ENCODE assay signal across 8 cellular contexts in the genomic region with DNA sequence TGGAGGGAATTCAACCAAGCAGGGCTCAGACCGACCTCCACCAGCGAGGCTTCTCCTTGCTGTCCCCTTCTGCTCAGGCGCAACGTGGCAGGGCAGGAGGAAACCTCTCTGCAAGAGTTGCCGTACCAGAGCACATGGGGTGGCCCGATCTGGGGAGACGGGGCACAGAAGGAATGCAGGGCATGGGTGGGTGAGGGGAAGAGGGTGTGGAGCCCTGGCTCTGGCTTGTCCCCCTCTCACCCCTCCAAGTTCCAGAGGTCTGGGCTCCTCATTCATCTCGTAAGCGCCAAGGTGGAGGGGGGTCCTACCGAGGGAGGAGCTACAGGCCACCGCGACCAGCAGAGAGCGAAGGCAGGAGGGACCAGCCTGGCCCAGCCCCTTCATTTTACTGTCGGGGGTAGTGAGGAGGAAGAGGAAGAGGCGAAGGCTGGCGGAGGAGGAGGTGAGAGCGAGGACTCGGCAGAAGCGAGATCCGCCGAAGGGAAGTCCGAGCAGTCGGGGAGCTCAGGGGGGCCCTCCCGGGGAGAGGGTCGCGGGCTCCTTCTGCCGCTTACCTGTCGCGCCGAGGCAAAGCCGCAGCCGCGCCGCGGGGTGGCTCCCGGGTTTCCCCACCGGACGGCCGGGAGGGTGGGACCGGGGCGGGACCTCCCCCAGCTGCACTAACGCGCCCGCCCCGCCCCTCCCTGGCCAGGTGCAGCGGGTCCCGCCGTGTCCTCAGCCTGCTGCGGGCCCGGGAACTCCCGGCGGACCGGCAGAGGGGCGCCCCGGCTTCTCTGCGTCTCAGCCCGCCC. TPM values are rescaled to one million over a fixed set of nuclear protein-coding genes. Genes with fewer than 3 reads are reported as not detected.
DNase-seq lines count a peak whose midpoint lies in the region; ATAC-seq and TF ChIP-seq lines count a peak whose summit lies in the region.

A gene with protein sequence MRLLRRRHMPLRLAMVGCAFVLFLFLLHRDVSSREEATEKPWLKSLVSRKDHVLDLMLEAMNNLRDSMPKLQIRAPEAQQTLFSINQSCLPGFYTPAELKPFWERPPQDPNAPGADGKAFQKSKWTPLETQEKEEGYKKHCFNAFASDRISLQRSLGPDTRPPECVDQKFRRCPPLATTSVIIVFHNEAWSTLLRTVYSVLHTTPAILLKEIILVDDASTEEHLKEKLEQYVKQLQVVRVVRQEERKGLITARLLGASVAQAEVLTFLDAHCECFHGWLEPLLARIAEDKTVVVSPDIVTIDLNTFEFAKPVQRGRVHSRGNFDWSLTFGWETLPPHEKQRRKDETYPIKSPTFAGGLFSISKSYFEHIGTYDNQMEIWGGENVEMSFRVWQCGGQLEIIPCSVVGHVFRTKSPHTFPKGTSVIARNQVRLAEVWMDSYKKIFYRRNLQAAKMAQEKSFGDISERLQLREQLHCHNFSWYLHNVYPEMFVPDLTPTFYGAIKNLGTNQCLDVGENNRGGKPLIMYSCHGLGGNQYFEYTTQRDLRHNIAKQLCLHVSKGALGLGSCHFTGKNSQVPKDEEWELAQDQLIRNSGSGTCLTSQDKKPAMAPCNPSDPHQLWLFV (minus strand): TSS at position 360 of the 791 bp plus-strand sequence. CDS start 11,625 bp downstream, outside the sequence.

- intact Hi-C loops in activated CD8-positive, alpha-beta T cell treated with anti-CD3 and anti-CD28 coated beads for 36 hours (cut with micrococcal nuclease): no loop called here
- intact Hi-C loops in mucosa of descending colon (cut with DNase I, micrococcal nuclease): no loop called here

- peaks cover 7% of the 10 kb centered on the region for H3K36me3 Mint-ChIP-seq in activated CD8-positive, alpha-beta T cell treated with anti-CD3 and anti-CD28 coated beads for 36 hours (ENCODE audit: low read depth)
- H3K36me3 Mint-ChIP-seq in effector memory CD8-positive, alpha-beta T cell (ENCODE audit: insufficient read depth): peaks cover 3% of the 10 kb centered on the region

- no peaks in the 10 kb centered on the region for H3K9me3 ChIP-seq in mucosa of descending colon

- CTCF ChIA-PET in activated CD8-positive, alpha-beta T cell treated with anti-CD3 and anti-CD28 coated beads for 36 hours (lab: Charles Lee): no interaction called here

- TF ChIP-seq CTCF in GM10266 (IDR thresholded peaks at IDR 0.05; ENCODE audit: control insufficient read depth, insufficient read depth, low read depth, missing control alignments) (no peak), mucosa of descending colon (IDR thresholded peaks at IDR 0.05) (no peak)
- no peak for TF ChIP-seq CTCF in activated CD8-positive, alpha-beta T cell treated with anti-CD3 and anti-CD28 coated beads for 36 hours (IDR thresholded peaks at IDR 0.05)

- ATAC-seq in HG02610 (IDR thresholded peaks at IDR 0.05; ENCODE audit: unreplicated experiment) (peak; percentile 32), mucosa of descending colon (peak; percentile 87)
- ATAC-seq in activated CD8-positive, alpha-beta T cell treated with anti-CD3 and anti-CD28 coated beads for 36 hours: peak; percentile 47
- peak; percentile 69 for ATAC-seq in effector memory CD8-positive, alpha-beta T cell (replicated peaks)

- no peaks in the 10 kb centered on the region for H3K9me3 Mint-ChIP-seq in activated CD8-positive, alpha-beta T cell treated with anti-CD3 and anti-CD28 coated beads for 36 hours
- no peaks in the 10 kb centered on the region for H3K9me3 Mint-ChIP-seq in effector memory CD8-positive, alpha-beta T cell

- H3K4me1 ChIP-seq in mucosa of descending colon (ENCODE audit: low read depth): peaks cover 14% of the 10 kb centered on the region

- no peaks in the 10 kb centered on the region for H3K27me3 Mint-ChIP-seq in activated CD8-positive, alpha-beta T cell treated with anti-CD3 and anti-CD28 coated beads for 36 hours
- H3K27me3 Mint-ChIP-seq in effector memory CD8-positive, alpha-beta T cell: no peaks in the 10 kb centered on the region

- H3K27ac Mint-ChIP-seq in activated CD8-positive, alpha-beta T cell treated with anti-CD3 and anti-CD28 coated beads for 36 hours: peak within 1 kb of the TSS; percentile 78
- peak within 1 kb of the TSS; percentile 93 to 97 for H3K27ac Mint-ChIP-seq in effector memory CD8-positive, alpha-beta T cell

- no peaks in the 10 kb centered on the region for H3K36me3 ChIP-seq in mucosa of descending colon (ENCODE audit: low read depth)

- peak within 1 kb of the TSS; percentile 89 for H3K4me3 Mint-ChIP-seq in activated CD8-positive, alpha-beta T cell treated with anti-CD3 and anti-CD28 coated beads for 36 hours
- H3K4me3 Mint-ChIP-seq in effector memory CD8-positive, alpha-beta T cell: peak within 1 kb of the TSS; percentile 95 to 100

- H3K4me1 Mint-ChIP-seq in activated CD8-positive, alpha-beta T cell treated with anti-CD3 and anti-CD28 coated beads for 36 hours (ENCODE audit: low read depth): peaks cover 77% of the 10 kb centered on the region
- H3K4me1 Mint-ChIP-seq in effector memory CD8-positive, alpha-beta T cell (ENCODE audit: low read depth in 2 of 2): peaks cover 70 to 71% of the 10 kb centered on the region in 2 donors

- peak within 1 kb of the TSS; percentile 25 for H3K4me3 ChIP-seq in mucosa of descending colon

- POLR2A ChIA-PET in activated CD8-positive, alpha-beta T cell treated with anti-CD3 and anti-CD28 coated beads for 36 hours (lab: Charles Lee): interaction anchor here (0.6 to 4.6 kb wide), 7 partner anchors 9 to 429 kb away, joined by 3 to 30 read pairs (median 4); no protein-coding TSS in a partner anchor

- DNase-seq in GM10266 (ENCODE audit: extremely low spot score): peak; percentile 84
- DNase-seq in NCI-H2227 (lab: John Stamatoyannopoulos, UW; ENCODE audit: unreplicated experiment): peak; percentile 20
- peak; percentile 75 for DNase-seq in activated CD8-positive, alpha-beta T cell treated with anti-CD3 and anti-CD28 coated beads for 36 hours
- DNase-seq in effector memory CD8-positive, alpha-beta T cell: peak; percentile 58 to 66 (median 62)
- DNase-seq in mucosa of descending colon: peak; percentile 83 to 88 (median 87)
- peak; percentile 47 for DNase-seq in stimulated activated CD8-positive, alpha-beta memory T cell treated with anti-CD3 and anti-CD28 coated beads, Interleukin-7, amount 100 ng/mL, for 24 hours (ENCODE audit: low read depth)
- DNase-seq in NCI-H1092 (lab: John Stamatoyannopoulos, UW): no peak

RNA-seq across cellular contexts. Expression of the gene that starts here (rescaled TPM):
- 10 to 100 TPM; 18.0 to 22.3 TPM for total RNA-seq in activated CD8-positive, alpha-beta T cell treated with anti-CD3 and anti-CD28 coated beads for 36 hours
- total RNA-seq in mucosa of descending colon: 10 to 100 TPM; 10.7 to 20.6 (median 17.9) TPM

Comparison
In these comparisons a context has a peak if more than half of its experiments do, and no peak if none do; other contexts are left out.
1. ATAC-seq: peak in every context shown above with its lines; median percentile 87 in mucosa of descending colon; 69 in effector memory CD8-positive, alpha-beta T cell; 47 in activated CD8-positive, alpha-beta T cell treated with anti-CD3 and anti-CD28 coated beads for 36 hours; 32 in HG02610.